ENCODE assay signal across 22 cellular contexts in the genomic region with DNA sequence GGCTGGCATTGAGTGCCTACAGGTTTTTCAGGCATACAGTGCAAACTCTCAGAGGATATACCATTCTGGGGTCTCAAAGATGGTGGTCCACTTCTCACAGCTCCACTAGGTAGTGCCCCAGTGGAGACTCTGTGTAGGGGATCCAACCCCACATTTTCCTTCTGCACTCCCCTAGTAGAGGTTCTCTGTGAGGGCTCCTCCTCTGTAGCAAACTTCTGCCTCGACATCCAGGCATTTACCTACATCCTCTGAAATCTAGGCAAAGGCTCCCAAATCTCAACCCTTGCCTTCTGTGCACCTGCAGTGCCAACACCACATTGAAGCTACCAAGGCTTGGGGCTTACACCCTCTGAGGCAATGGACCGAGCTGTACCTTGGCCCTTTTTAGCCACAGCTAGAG.
DNase-seq lines count a peak whose midpoint lies in the region; ATAC-seq and TF ChIP-seq lines count a peak whose summit lies in the region.
"Had no signal": no experiment of that assay in that cellular context is flagged by ENCODE, and none has a peak within 500 bp of the region (broad histone marks: within the 10 kb centered on the region; RNA-seq: fewer than 3 reads in every experiment).

No MANE protein-coding gene starts in this region.

- peaks cover 87% of the 10 kb centered on the region for H3K36me3 Mint-ChIP-seq in activated naive CD8-positive, alpha-beta T cell treated with anti-CD3 and anti-CD28 coated beads for 36 hours
- peaks cover 90% of the 10 kb centered on the region for H3K36me3 Mint-ChIP-seq in activated naive CD8-positive, alpha-beta T cell treated with anti-CD3 and anti-CD28 coated beads, Interleukin-2, amount 50 U/mL, for 24 hours (ENCODE audit: low read depth)

- H3K4me1 ChIP-seq in HEK293 (ENCODE audit: control insufficient read depth, insufficient read depth, low read length) (no peaks in the 10 kb centered on the region), SJCRH30 (peaks cover 2% of the 10 kb centered on the region; the same call in 1 of the 2 replicates)
- H3K4me1 ChIP-seq: BE2C had no signal

- H3K27ac ChIP-seq in HEK293 (ENCODE audit: extremely low read depth, low read depth, low read length): no peak overlapping the region
- no peak overlapping the region for H3K27ac ChIP-seq in SJCRH30
- H3K27ac ChIP-seq in caudate nucleus (ENCODE audit: low read depth, low read length): no peak overlapping the region

- no peak overlapping the region for H3K4me3 Mint-ChIP-seq in activated naive CD8-positive, alpha-beta T cell treated with anti-CD3 and anti-CD28 coated beads for 36 hours
- no peak overlapping the region for H3K4me3 Mint-ChIP-seq in activated naive CD8-positive, alpha-beta T cell treated with anti-CD3 and anti-CD28 coated beads, Interleukin-2, amount 50 U/mL, for 24 hours
- H3K4me3 Mint-ChIP-seq: CD4-positive, alpha-beta T cell had no signal

- H3K27me3 ChIP-seq in SJCRH30: no peaks in the 10 kb centered on the region
- H3K27me3 ChIP-seq: BE2C had no signal

- ATAC-seq in activated naive CD8-positive, alpha-beta T cell treated with anti-CD3 and anti-CD28 coated beads, Interleukin-2, amount 50 U/mL, for 24 hours: no peak
- ATAC-seq in HG03442 (IDR thresholded peaks at IDR 0.05; ENCODE audit: unreplicated experiment) (no peak), HG02571 (IDR thresholded peaks at IDR 0.05; ENCODE audit: unreplicated experiment) (no peak)
- ATAC-seq: PC-3, SK-N-SH treated with all-trans-retinoic acid at 6 μM for 48 hours had no signal

- peak overlapping the region; percentile 28 for H3K27ac Mint-ChIP-seq in activated naive CD8-positive, alpha-beta T cell treated with anti-CD3 and anti-CD28 coated beads for 36 hours
- H3K27ac Mint-ChIP-seq in activated naive CD8-positive, alpha-beta T cell treated with anti-CD3 and anti-CD28 coated beads, Interleukin-2, amount 50 U/mL, for 24 hours: no peak overlapping the region
- H3K27ac Mint-ChIP-seq: CD4-positive, alpha-beta T cell had no signal

- H3K36me3 ChIP-seq in HEK293 (ENCODE audit: control insufficient read depth in 2 of 2, insufficient read depth in 1 of 2, low read length in 2 of 2): no peaks in the 10 kb centered on the region
- peaks cover 21% of the 10 kb centered on the region for H3K36me3 ChIP-seq in SJCRH30
- H3K36me3 ChIP-seq: BE2C had no signal

- H3K9me3 Mint-ChIP-seq in activated naive CD8-positive, alpha-beta T cell treated with anti-CD3 and anti-CD28 coated beads for 36 hours: peaks cover 48% of the 10 kb centered on the region
- peaks cover 41% of the 10 kb centered on the region for H3K9me3 Mint-ChIP-seq in activated naive CD8-positive, alpha-beta T cell treated with anti-CD3 and anti-CD28 coated beads, Interleukin-2, amount 50 U/mL, for 24 hours

- H3K9me3 ChIP-seq in HEK293 (ENCODE audit: control insufficient read depth, insufficient read depth, low read depth, low read length) (no peaks in the 10 kb centered on the region), SJCRH30 (replicated peaks) (peaks cover 7% of the 10 kb centered on the region)
- H3K9me3 ChIP-seq: BE2C had no signal

- H3K4me3 ChIP-seq in HEK293 (ENCODE audit: low read depth, low read length): no peak overlapping the region
- H3K4me3 ChIP-seq in SJCRH30: no peak overlapping the region

- no peak for DNase-seq in activated naive CD8-positive, alpha-beta T cell treated with anti-CD3 and anti-CD28 coated beads for 36 hours
- no peak for DNase-seq in activated naive CD8-positive, alpha-beta T cell treated with anti-CD3 and anti-CD28 coated beads, Interleukin-2, amount 50 U/mL, for 24 hours
- peak; percentile 9 to 19 for DNase-seq in SJCRH30
- DNase-seq in caudate nucleus (lab: John Stamatoyannopoulos, UW): no peak
- DNase-seq: BE2C; CD4-positive, alpha-beta T cell; COR-L47; DMS153; EL; H7; KG1; NCI-H1694; NCI-H2081; NCI-H446 treated with DMSO at 0.1 percent for 48 hours; NCI-H526 treated with DMSO at 0.1 percent for 48 hours; PC-3; RPMI8226; SIG-M5 had no signal

- POLR2A ChIA-PET in HEK293 (lab: Yijun Ruan, JAX): no interaction called here

- CTCF ChIA-PET in HEK293 (lab: Yijun Ruan, JAX): interaction anchor here (0.5 kb wide), 1 partner anchor 33 kb away, joined by 3 read pairs; no protein-coding TSS in a partner anchor

- H3K4me1 Mint-ChIP-seq in activated naive CD8-positive, alpha-beta T cell treated with anti-CD3 and anti-CD28 coated beads for 36 hours: peaks cover 2% of the 10 kb centered on the region
- no peaks in the 10 kb centered on the region for H3K4me1 Mint-ChIP-seq in activated naive CD8-positive, alpha-beta T cell treated with anti-CD3 and anti-CD28 coated beads, Interleukin-2, amount 50 U/mL, for 24 hours

- TF ChIP-seq CTCF in HEK293 (tag by site-specific recombination; IDR thresholded peaks at IDR 0.05): no peak

- H3K27me3 Mint-ChIP-seq in activated naive CD8-positive, alpha-beta T cell treated with anti-CD3 and anti-CD28 coated beads for 36 hours: no peaks in the 10 kb centered on the region
- no peaks in the 10 kb centered on the region for H3K27me3 Mint-ChIP-seq in activated naive CD8-positive, alpha-beta T cell treated with anti-CD3 and anti-CD28 coated beads, Interleukin-2, amount 50 U/mL, for 24 hours
- H3K27me3 Mint-ChIP-seq: CD4-positive, alpha-beta T cell had no signal

TF ChIP-seq in HEK293, 187 proteins besides CTCF, POLR2A, EP300 and RAD21:
- TF ChIP-seq SETDB1 (IDR thresholded peaks at IDR 0.05; ENCODE audit: insufficient read length, low read length): peak; percentile 35
- TF ChIP-seq, protein P1, sequence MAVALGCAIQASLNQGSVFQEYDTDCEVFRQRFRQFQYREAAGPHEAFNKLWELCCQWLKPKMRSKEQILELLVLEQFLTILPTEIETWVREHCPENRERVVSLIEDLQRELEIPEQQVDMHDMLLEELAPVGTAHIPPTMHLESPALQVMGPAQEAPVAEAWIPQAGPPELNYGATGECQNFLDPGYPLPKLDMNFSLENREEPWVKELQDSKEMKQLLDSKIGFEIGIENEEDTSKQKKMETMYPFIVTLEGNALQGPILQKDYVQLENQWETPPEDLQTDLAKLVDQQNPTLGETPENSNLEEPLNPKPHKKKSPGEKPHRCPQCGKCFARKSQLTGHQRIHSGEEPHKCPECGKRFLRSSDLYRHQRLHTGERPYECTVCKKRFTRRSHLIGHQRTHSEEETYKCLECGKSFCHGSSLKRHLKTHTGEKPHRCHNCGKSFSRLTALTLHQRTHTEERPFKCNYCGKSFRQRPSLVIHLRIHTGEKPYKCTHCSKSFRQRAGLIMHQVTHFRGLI (tag by site-specific recombination; IDR thresholded peaks at IDR 0.05): no peak

Comparison
In these comparisons a context has a peak if more than half of its experiments do, and no peak if none do; other contexts are left out.
1. DNase-seq: peak in SJCRH30 (2 of 2); none in activated naive CD8-positive, alpha-beta T cell treated with anti-CD3 and anti-CD28 coated beads for 36 hours (single experiment), activated naive CD8-positive, alpha-beta T cell treated with anti-CD3 and anti-CD28 coated beads, Interleukin-2, amount 50 U/mL, for 24 hours (single experiment) and caudate nucleus (0 of 61).